In the genomic region with DNA sequence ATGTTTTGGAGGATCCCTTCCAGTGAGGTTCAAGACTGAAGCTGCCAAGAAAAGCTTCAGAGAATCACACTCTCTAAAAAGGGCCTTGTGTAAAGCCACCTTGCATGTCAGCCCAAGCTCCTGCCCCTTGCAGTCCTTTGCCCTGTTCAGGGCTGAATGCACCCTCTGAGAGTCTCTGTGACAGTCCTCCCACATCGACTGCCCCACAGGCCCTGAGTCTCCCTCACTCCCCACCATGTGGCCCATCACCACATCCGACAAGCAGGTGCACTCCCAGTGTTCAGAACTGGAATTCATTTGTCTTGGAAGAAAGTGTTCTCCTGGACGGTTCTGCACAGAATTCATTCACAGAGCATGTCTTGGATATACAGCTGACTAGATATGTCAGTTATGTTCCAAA, we compare ENCODE assay signal across 2 cellular contexts.
TF ChIP-seq lines count a peak whose summit lies in the region.

No MANE protein-coding gene starts in this region.

TF ChIP-seq in A549, 52 proteins besides CTCF, POLR2A, EP300 and RAD21:
- TF ChIP-seq, protein P1, sequence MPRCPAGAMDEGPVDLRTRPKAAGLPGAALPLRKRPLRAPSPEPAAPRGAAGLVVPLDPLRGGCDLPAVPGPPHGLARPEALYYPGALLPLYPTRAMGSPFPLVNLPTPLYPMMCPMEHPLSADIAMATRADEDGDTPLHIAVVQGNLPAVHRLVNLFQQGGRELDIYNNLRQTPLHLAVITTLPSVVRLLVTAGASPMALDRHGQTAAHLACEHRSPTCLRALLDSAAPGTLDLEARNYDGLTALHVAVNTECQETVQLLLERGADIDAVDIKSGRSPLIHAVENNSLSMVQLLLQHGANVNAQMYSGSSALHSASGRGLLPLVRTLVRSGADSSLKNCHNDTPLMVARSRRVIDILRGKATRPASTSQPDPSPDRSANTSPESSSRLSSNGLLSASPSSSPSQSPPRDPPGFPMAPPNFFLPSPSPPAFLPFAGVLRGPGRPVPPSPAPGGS (IDR thresholded peaks at IDR 0.05): no peak
- TF ChIP-seq, protein P2, sequence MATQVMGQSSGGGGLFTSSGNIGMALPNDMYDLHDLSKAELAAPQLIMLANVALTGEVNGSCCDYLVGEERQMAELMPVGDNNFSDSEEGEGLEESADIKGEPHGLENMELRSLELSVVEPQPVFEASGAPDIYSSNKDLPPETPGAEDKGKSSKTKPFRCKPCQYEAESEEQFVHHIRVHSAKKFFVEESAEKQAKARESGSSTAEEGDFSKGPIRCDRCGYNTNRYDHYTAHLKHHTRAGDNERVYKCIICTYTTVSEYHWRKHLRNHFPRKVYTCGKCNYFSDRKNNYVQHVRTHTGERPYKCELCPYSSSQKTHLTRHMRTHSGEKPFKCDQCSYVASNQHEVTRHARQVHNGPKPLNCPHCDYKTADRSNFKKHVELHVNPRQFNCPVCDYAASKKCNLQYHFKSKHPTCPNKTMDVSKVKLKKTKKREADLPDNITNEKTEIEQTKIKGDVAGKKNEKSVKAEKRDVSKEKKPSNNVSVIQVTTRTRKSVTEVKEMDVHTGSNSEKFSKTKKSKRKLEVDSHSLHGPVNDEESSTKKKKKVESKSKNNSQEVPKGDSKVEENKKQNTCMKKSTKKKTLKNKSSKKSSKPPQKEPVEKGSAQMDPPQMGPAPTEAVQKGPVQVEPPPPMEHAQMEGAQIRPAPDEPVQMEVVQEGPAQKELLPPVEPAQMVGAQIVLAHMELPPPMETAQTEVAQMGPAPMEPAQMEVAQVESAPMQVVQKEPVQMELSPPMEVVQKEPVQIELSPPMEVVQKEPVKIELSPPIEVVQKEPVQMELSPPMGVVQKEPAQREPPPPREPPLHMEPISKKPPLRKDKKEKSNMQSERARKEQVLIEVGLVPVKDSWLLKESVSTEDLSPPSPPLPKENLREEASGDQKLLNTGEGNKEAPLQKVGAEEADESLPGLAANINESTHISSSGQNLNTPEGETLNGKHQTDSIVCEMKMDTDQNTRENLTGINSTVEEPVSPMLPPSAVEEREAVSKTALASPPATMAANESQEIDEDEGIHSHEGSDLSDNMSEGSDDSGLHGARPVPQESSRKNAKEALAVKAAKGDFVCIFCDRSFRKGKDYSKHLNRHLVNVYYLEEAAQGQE (IDR thresholded peaks at IDR 0.05): no peak
- TF ChIP-seq ZFP36 (IDR thresholded peaks at IDR 0.05; ENCODE audit: borderline replicate concordance, partially characterized antibody) (no peak), NR3C1 (IDR thresholded peaks at IDR 0.05) (no peak), CEBPB (IDR thresholded peaks at IDR 0.05) (no peak), CHD2 (IDR thresholded peaks at IDR 0.05; ENCODE audit: low read length, partially characterized antibody) (no peak), PHF8 (IDR thresholded peaks at IDR 0.05; ENCODE audit: borderline replicate concordance, low read depth) (no peak), KDM1A (IDR thresholded peaks at IDR 0.05; ENCODE audit: low read depth) (no peak)
- TF ChIP-seq, protein P3, sequence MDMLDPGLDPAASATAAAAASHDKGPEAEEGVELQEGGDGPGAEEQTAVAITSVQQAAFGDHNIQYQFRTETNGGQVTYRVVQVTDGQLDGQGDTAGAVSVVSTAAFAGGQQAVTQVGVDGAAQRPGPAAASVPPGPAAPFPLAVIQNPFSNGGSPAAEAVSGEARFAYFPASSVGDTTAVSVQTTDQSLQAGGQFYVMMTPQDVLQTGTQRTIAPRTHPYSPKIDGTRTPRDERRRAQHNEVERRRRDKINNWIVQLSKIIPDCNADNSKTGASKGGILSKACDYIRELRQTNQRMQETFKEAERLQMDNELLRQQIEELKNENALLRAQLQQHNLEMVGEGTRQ (IDR thresholded peaks at IDR 0.05): no peak
- TF ChIP-seq, protein P4, sequence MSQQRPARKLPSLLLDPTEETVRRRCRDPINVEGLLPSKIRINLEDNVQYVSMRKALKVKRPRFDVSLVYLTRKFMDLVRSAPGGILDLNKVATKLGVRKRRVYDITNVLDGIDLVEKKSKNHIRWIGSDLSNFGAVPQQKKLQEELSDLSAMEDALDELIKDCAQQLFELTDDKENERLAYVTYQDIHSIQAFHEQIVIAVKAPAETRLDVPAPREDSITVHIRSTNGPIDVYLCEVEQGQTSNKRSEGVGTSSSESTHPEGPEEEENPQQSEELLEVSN (IDR thresholded peaks at IDR 0.05; ENCODE audit: borderline replicate concordance, low read depth): no peak

TF ChIP-seq in WTC11, 78 proteins besides CTCF, POLR2A, EP300 and RAD21 (continued from another document):
- TF ChIP-seq, protein P5, sequence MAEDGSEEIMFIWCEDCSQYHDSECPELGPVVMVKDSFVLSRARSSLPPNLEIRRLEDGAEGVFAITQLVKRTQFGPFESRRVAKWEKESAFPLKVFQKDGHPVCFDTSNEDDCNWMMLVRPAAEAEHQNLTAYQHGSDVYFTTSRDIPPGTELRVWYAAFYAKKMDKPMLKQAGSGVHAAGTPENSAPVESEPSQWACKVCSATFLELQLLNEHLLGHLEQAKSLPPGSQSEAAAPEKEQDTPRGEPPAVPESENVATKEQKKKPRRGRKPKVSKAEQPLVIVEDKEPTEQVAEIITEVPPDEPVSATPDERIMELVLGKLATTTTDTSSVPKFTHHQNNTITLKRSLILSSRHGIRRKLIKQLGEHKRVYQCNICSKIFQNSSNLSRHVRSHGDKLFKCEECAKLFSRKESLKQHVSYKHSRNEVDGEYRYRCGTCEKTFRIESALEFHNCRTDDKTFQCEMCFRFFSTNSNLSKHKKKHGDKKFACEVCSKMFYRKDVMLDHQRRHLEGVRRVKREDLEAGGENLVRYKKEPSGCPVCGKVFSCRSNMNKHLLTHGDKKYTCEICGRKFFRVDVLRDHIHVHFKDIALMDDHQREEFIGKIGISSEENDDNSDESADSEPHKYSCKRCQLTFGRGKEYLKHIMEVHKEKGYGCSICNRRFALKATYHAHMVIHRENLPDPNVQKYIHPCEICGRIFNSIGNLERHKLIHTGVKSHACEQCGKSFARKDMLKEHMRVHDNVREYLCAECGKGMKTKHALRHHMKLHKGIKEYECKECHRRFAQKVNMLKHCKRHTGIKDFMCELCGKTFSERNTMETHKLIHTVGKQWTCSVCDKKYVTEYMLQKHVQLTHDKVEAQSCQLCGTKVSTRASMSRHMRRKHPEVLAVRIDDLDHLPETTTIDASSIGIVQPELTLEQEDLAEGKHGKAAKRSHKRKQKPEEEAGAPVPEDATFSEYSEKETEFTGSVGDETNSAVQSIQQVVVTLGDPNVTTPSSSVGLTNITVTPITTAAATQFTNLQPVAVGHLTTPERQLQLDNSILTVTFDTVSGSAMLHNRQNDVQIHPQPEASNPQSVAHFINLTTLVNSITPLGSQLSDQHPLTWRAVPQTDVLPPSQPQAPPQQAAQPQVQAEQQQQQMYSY (CRISPR knock-in tag; IDR thresholded peaks at IDR 0.05): no peak
- TF ChIP-seq ZNF121 (CRISPR knock-in tag; IDR thresholded peaks at IDR 0.05) (no peak), GTF2I (CRISPR knock-in tag; conservative IDR thresholded peaks at IDR 0.05) (no peak), MXD4 (CRISPR knock-in tag; IDR thresholded peaks at IDR 0.05; ENCODE audit: borderline replicate concordance) (no peak), ELF4 (CRISPR knock-in tag; IDR thresholded peaks at IDR 0.05; ENCODE audit: low read depth) (no peak), ZNF219 (CRISPR knock-in tag; IDR thresholded peaks at IDR 0.05; ENCODE audit: borderline replicate concordance) (no peak)
- TF ChIP-seq, protein P6, sequence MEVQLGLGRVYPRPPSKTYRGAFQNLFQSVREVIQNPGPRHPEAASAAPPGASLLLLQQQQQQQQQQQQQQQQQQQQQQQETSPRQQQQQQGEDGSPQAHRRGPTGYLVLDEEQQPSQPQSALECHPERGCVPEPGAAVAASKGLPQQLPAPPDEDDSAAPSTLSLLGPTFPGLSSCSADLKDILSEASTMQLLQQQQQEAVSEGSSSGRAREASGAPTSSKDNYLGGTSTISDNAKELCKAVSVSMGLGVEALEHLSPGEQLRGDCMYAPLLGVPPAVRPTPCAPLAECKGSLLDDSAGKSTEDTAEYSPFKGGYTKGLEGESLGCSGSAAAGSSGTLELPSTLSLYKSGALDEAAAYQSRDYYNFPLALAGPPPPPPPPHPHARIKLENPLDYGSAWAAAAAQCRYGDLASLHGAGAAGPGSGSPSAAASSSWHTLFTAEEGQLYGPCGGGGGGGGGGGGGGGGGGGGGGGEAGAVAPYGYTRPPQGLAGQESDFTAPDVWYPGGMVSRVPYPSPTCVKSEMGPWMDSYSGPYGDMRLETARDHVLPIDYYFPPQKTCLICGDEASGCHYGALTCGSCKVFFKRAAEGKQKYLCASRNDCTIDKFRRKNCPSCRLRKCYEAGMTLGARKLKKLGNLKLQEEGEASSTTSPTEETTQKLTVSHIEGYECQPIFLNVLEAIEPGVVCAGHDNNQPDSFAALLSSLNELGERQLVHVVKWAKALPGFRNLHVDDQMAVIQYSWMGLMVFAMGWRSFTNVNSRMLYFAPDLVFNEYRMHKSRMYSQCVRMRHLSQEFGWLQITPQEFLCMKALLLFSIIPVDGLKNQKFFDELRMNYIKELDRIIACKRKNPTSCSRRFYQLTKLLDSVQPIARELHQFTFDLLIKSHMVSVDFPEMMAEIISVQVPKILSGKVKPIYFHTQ (CRISPR knock-in tag; IDR thresholded peaks at IDR 0.05): no peak
- TF ChIP-seq, protein P7, sequence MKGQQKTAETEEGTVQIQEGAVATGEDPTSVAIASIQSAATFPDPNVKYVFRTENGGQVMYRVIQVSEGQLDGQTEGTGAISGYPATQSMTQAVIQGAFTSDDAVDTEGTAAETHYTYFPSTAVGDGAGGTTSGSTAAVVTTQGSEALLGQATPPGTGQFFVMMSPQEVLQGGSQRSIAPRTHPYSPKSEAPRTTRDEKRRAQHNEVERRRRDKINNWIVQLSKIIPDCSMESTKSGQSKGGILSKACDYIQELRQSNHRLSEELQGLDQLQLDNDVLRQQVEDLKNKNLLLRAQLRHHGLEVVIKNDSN (CRISPR knock-in tag; IDR thresholded peaks at IDR 0.05): no peak
- TF ChIP-seq, protein P8, sequence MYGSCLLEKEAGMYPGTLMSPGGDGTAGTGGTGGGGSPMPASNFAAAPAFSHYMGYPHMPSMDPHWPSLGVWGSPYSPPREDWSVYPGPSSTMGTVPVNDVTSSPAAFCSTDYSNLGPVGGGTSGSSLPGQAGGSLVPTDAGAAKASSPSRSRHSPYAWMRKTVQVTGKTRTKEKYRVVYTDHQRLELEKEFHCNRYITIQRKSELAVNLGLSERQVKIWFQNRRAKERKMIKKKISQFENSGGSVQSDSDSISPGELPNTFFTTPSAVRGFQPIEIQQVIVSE (CRISPR knock-in tag; IDR thresholded peaks at IDR 0.05; ENCODE audit: borderline replicate concordance): no peak
